1 cellular context compared by ENCODE assay signal in the genomic region with DNA sequence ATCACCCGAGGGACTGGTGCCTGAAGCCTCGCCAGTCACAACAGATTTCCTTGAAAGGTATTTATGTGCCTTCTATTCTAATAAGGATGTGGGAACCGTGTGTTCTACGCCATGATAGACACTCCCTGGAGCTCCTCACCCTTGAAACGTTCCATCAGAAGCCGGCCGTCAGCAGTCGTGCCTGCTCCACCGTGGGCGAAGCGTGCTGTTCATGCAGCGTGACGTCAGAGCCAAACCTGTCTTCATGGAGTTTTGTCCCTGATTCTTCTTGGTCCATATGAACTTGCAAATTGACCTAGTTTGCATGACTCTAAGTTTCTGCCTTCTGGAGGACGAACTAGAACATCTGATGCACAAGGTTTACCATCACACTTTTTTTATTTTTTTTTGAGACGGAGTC.
A peak's percentile ranks its signal among the peaks of the same experiment; 100 is the strongest.
TF ChIP-seq lines count a peak whose summit lies in the region.

No MANE protein-coding gene starts in this region.

TF ChIP-seq in HepG2, 621 proteins besides CTCF, POLR2A, EP300 and RAD21:
- peak; percentile 90 for TF ChIP-seq CREB1 (IDR thresholded peaks at IDR 0.05)
- TF ChIP-seq CREB1 (CRISPR knock-in tag; IDR thresholded peaks at IDR 0.05), result no peak
- no peak for TF ChIP-seq ZNF547 (CRISPR knock-in tag; IDR thresholded peaks at IDR 0.05)
